Comparison of ENCODE assay signal across 8 cellular contexts in the genomic region with DNA sequence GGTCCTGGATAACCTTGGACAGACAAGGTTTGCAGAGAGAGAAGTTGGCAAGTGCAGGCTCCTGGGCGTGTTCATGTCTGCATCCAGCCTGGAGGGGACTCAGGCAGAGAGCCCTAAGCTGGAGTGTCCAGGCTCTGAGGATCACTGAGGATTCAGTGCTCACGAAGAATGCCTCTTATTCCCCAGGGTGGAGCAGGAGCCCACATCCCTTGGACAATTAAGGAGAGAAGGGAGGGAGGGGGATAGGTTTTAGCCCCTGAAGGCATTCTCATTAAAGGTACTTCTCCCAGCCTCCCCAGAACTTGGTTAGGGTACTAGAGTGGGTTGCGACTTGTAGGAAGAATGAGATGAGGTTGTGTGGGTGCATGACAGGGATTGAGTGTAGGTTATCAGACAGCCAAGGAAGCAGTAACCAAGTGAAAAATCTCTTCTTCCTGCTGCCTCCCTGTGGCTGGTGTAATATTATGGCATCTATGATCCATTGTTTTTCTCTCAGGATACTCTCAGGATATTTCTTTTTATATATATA. TPM values are rescaled to one million over a fixed set of nuclear protein-coding genes. Genes with fewer than 3 reads are reported as not detected.
DNase-seq lines count a peak whose midpoint lies in the region; ATAC-seq and TF ChIP-seq lines count a peak whose summit lies in the region.

No MANE protein-coding gene starts in this region.

- peak overlapping the region; percentile 90 for H3K27ac ChIP-seq in lower lobe of right lung
- H3K27ac ChIP-seq in thoracic aorta: peak overlapping the region in 1 of 2 donors; percentile 24

- H3K9me3 ChIP-seq in T-helper 17 cell (ENCODE audit: control insufficient read depth, low read length, poor library complexity, severe bottlenecking) (no peaks in the 10 kb centered on the region), lower lobe of right lung (no peaks in the 10 kb centered on the region), thoracic aorta (no peaks in the 10 kb centered on the region)

- H3K4me1 ChIP-seq in lower lobe of right lung: peaks cover 48% of the 10 kb centered on the region
- H3K4me1 ChIP-seq in thoracic aorta (ENCODE audit: control insufficient read depth in 1 of 2, low read depth in 2 of 2): peaks cover 0 to 8% of the 10 kb centered on the region in 2 donors

- peaks cover 59% of the 10 kb centered on the region for H3K4me1 Mint-ChIP-seq in activated T-cell treated with anti-CD3 and anti-CD28 coated beads, Interleukin-2, amount 50 U/mL, for 4 hours (ENCODE audit: low read depth)
- peaks cover 54% of the 10 kb centered on the region for H3K4me1 Mint-ChIP-seq in T-helper 17 cell

- H3K4me3 ChIP-seq in lower lobe of right lung (peak overlapping the region; percentile 68), thoracic aorta (peak overlapping the region; percentile 50)

- H3K4me3 Mint-ChIP-seq in activated T-cell treated with anti-CD3 and anti-CD28 coated beads, Interleukin-2, amount 50 U/mL, for 4 hours: peak overlapping the region; percentile 82
- peak overlapping the region; percentile 86 for H3K4me3 Mint-ChIP-seq in T-helper 17 cell

- H3K27me3 Mint-ChIP-seq in activated T-cell treated with anti-CD3 and anti-CD28 coated beads, Interleukin-2, amount 50 U/mL, for 4 hours (ENCODE audit: low read depth): peaks cover 4% of the 10 kb centered on the region
- H3K27me3 Mint-ChIP-seq in T-helper 17 cell: peaks cover 19% of the 10 kb centered on the region

- H3K36me3 Mint-ChIP-seq in activated T-cell treated with anti-CD3 and anti-CD28 coated beads, Interleukin-2, amount 50 U/mL, for 4 hours (ENCODE audit: insufficient read depth): peaks cover 3% of the 10 kb centered on the region
- peaks cover 10% of the 10 kb centered on the region for H3K36me3 Mint-ChIP-seq in T-helper 17 cell (ENCODE audit: low read depth)

- DNase-seq in activated T-cell treated with anti-CD3 and anti-CD28 coated beads, Interleukin-2, amount 50 U/mL, for 4 hours: no peak
- no peak for DNase-seq in activated T-cell treated with anti-CD3 and anti-CD28 coated beads, Interleukin-2, amount 50 U/mL, for 48 hours
- no peak for DNase-seq in T-helper 17 cell
- DNase-seq in lower lobe of right lung: no peak
- DNase-seq in thoracic aorta (ENCODE audit: low spot score): no peak
- no peak for DNase-seq in HT-29 (ENCODE audit: low spot score)
- DNase-seq in RPMI8226: no peak
- no peak for DNase-seq in EL

- H3K27me3 ChIP-seq in lower lobe of right lung (ENCODE audit: low read depth): no peaks in the 10 kb centered on the region
- no peaks in the 10 kb centered on the region for H3K27me3 ChIP-seq in thoracic aorta (replicated peaks; ENCODE audit: insufficient read depth)

- peaks cover 3% of the 10 kb centered on the region for H3K36me3 ChIP-seq in lower lobe of right lung
- no peaks in the 10 kb centered on the region for H3K36me3 ChIP-seq in thoracic aorta

- H3K27ac Mint-ChIP-seq in T-helper 17 cell: peak overlapping the region; percentile 94

- TF ChIP-seq CTCF in lower lobe of right lung (IDR thresholded peaks at IDR 0.05): no peak
- no peak for TF ChIP-seq CTCF in thoracic aorta (IDR thresholded peaks at IDR 0.05)

- no peaks in the 10 kb centered on the region for H3K9me3 Mint-ChIP-seq in activated T-cell treated with anti-CD3 and anti-CD28 coated beads, Interleukin-2, amount 50 U/mL, for 4 hours

- ATAC-seq in activated T-cell treated with anti-CD3 and anti-CD28 coated beads, Interleukin-2, amount 50 U/mL, for 4 hours: no peak
- ATAC-seq in T-helper 17 cell: no peak
- peak; percentile 1 to 22 for ATAC-seq in lower lobe of right lung
- ATAC-seq in thoracic aorta (ENCODE audit: insufficient number of reproducible peaks, low FRiP score, low read depth): no peak

- intact Hi-C loops in lower lobe of right lung (cut with DNase I): no loop called here

RNA-seq across cellular contexts. Expression of a gene that starts 0.7 kb away (rescaled TPM):
- total RNA-seq in activated T-cell treated with anti-CD3 and anti-CD28 coated beads, Interleukin-2, amount 50 U/mL, for 4 hours: 1 to 10 TPM; 6.0 to 9.8 (median 6.3) TPM
- total RNA-seq in T-helper 17 cell (10 to 100 TPM; 67.7 to 77.4 TPM), lower lobe of right lung (483 TPM), thoracic aorta (100 to 1,000 TPM in 1 of 2 donors, 10 to 100 TPM in 1; 78.4 to 112 TPM)
- total RNA-seq in HT-29 (2014; rRNA removed; shearing (Covaris generic)): not detected in 2 replicates

RNA-seq across cellular contexts. Expression of a gene that starts 3.0 kb away (rescaled TPM):
- total RNA-seq in activated T-cell treated with anti-CD3 and anti-CD28 coated beads, Interleukin-2, amount 50 U/mL, for 4 hours: 10 to 100 TPM; 18.0 to 31.5 (median 19.8) TPM
- total RNA-seq in T-helper 17 cell (10 to 100 TPM; 62.0 to 71.2 TPM), lower lobe of right lung (600 TPM), thoracic aorta (100 to 1,000 TPM; 141 to 148 TPM)
- not detected in 2 replicates for total RNA-seq in HT-29 (2014; rRNA removed; shearing (Covaris generic))

Comparison
In these comparisons a context has a peak if more than half of its experiments do, and no peak if none do; other contexts are left out.
1. ATAC-seq: peak in lower lobe of right lung (2 of 2); none in activated T-cell treated with anti-CD3 and anti-CD28 coated beads, Interleukin-2, amount 50 U/mL, for 4 hours (0 of 2), T-helper 17 cell (single experiment) and thoracic aorta (single experiment).
2. RNA of a gene that starts 0.7 kb away (total RNA-seq): 483 TPM in lower lobe of right lung (single experiment), 78.4 to 112 TPM in thoracic aorta and 67.7 to 77.4 TPM in T-helper 17 cell; 6.0 to 9.8 TPM in activated T-cell treated with anti-CD3 and anti-CD28 coated beads, Interleukin-2, amount 50 U/mL, for 4 hours and not detected in HT-29; every median in the first group is over 4 times any median in the second.
3. RNA of a gene that starts 3.0 kb away (total RNA-seq): 600 TPM in lower lobe of right lung (single experiment), 141 to 148 TPM in thoracic aorta, 62.0 to 71.2 TPM in T-helper 17 cell and 18.0 to 31.5 TPM in activated T-cell treated with anti-CD3 and anti-CD28 coated beads, Interleukin-2, amount 50 U/mL, for 4 hours; not detected in HT-29; every median in the first group is over 10 times any median in the second.